In the genomic region with DNA sequence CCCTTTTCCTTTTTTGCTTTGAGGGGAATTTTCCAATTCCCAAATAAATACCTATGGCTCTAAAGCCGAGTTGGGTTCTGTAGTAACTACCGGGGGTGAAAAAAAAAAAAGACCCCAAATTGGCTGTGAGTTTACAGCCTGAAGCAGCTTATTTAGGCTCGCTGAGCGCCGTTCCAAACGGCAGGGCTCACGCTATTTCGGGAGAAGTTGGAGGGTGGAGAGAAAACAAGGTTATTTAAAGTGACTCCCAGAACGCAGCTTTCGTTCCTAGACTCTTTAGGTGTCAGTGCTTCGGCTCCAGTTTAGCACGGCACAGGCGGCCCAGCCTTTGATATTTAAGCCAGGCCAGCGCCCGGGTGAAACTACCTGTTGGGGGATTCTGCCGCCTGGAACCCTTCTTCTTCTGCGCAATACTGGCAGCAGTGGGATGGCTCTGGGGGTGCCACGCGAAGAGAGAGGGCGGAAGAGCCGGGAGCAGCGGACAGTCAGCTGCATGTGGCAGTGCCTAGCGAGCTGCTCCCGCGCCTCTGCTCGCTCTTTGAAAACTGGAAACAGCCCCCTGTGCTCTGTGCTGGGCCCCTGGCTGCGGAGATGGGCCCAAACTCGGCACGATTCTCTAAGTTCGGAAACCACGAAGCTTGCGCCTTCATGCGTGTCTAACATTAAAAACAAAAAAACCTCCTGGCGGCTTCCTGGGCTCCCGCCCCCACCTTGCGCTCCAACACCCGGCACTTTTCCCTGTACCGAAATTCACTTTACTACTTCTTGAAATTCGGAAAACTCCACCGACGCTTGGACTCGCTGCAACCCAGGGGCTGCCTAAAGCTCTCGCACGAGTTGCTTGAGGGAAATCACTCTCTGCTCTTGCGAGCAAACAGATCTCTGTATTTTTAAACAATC, we compare ENCODE assay signal across 11 cellular contexts. TPM values are rescaled to one million over a fixed set of nuclear protein-coding genes. Genes with fewer than 3 reads are reported as not detected.
DNase-seq lines count a peak whose midpoint lies in the region; ATAC-seq and TF ChIP-seq lines count a peak whose summit lies in the region.
"Had no signal": no experiment of that assay in that cellular context is flagged by ENCODE, and none has a peak within 500 bp of the region (broad histone marks: within the 10 kb centered on the region; RNA-seq: fewer than 3 reads in every experiment).

No MANE protein-coding gene starts in this region.

- TF ChIP-seq POLR2A in GM18505 (IDR thresholded peaks at IDR 0.05; ENCODE audit: borderline replicate concordance, extremely low read depth, insufficient read depth, insufficient read length), result no peak

- no peak overlapping the region for H3K27ac Mint-ChIP-seq in naive thymus-derived CD8-positive, alpha-beta T cell

- H3K4me1 ChIP-seq in BLaER1, result peaks cover 25% of the 10 kb centered on the region
- no peaks in the 10 kb centered on the region for H3K4me1 ChIP-seq in RWPE2 (ENCODE audit: insufficient read depth, poor library complexity, severe bottlenecking)
- H3K4me1 ChIP-seq in neuron (ENCODE audit: insufficient read depth, low read length), result peaks cover 64% of the 10 kb centered on the region

- POLR2A ChIA-PET in naive thymus-derived CD8-positive, alpha-beta T cell (lab: Charles Lee), result no interaction called here

- H3K9ac ChIP-seq in BLaER1, result no peak overlapping the region

- H3K4me3 ChIP-seq in BLaER1 (peak overlapping the region; percentile 56), RWPE2 (ENCODE audit: severe bottlenecking) (peak overlapping the region; percentile 35), neuron (ENCODE audit: low read length) (peak overlapping the region; percentile 37)

- H3K27me3 Mint-ChIP-seq in naive thymus-derived CD8-positive, alpha-beta T cell, result peaks cover 0 to 66% (median 45%) of the 10 kb centered on the region in 5 donors

- H3K4me3 Mint-ChIP-seq in naive thymus-derived CD8-positive, alpha-beta T cell, result peak overlapping the region in 2 of 10 donors; percentile 7 to 43

- H3K36me3 Mint-ChIP-seq in naive thymus-derived CD8-positive, alpha-beta T cell, result no peaks in the 10 kb centered on the region

- peak overlapping the region; percentile 89 for H3K4me2 ChIP-seq in BLaER1

- ATAC-seq in RWPE2 (ENCODE audit: low read depth), result peak; percentile 8; the same call in 1 of the 3 replicates
- no peak for ATAC-seq in HG02938 (IDR thresholded peaks at IDR 0.05; ENCODE audit: unreplicated experiment)
- ATAC-seq in GM21737 (IDR thresholded peaks at IDR 0.05; ENCODE audit: unreplicated experiment), result no peak
- no peak for ATAC-seq in GM18505 (IDR thresholded peaks at IDR 0.05; ENCODE audit: unreplicated experiment)
- ATAC-seq in naive thymus-derived CD8-positive, alpha-beta T cell, result no peak

- H2AFZ ChIP-seq in neuron (ENCODE audit: low read depth, low read length), result peak overlapping the region; percentile 74

- no peak for DNase-seq in RWPE2 (ENCODE audit: low spot score)
- peak in 28 of 42 donors; percentile 18 to 68 (median 50) for DNase-seq in head of caudate nucleus
- no peak for DNase-seq in naive thymus-derived CD8-positive, alpha-beta T cell
- DNase-seq: GDM1; SHP77; stimulated activated naive CD4-positive, alpha-beta T cell had no signal

- H4K20me1 ChIP-seq in BLaER1, result peaks cover 31% of the 10 kb centered on the region

- H3K27me3 ChIP-seq in BLaER1 (peaks cover 80% of the 10 kb centered on the region), RWPE2 (ENCODE audit: insufficient read depth, poor library complexity, severe bottlenecking) (peaks cover 10% of the 10 kb centered on the region), neuron (ENCODE audit: insufficient read depth, low read length) (peaks cover 86% of the 10 kb centered on the region)

- H3K27ac ChIP-seq in BLaER1 (no peak overlapping the region), RWPE2 (ENCODE audit: poor library complexity, severe bottlenecking) (no peak overlapping the region)

- no peaks in the 10 kb centered on the region for H3K9me3 Mint-ChIP-seq in naive thymus-derived CD8-positive, alpha-beta T cell

- TF ChIP-seq CTCF in RWPE2 (IDR thresholded peaks at IDR 0.05; ENCODE audit: poor library complexity, severe bottlenecking), result no peak

- H3K4me1 Mint-ChIP-seq in naive thymus-derived CD8-positive, alpha-beta T cell, result peaks cover 2 to 21% (median 16%) of the 10 kb centered on the region in 4 donors

- H3K36me3 ChIP-seq in BLaER1, result no peaks in the 10 kb centered on the region
- H3K36me3 ChIP-seq in RWPE2 (ENCODE audit: low read depth), result no peaks in the 10 kb centered on the region
- no peaks in the 10 kb centered on the region for H3K36me3 ChIP-seq in neuron (ENCODE audit: insufficient read depth, low read length)

- H3K9me3 ChIP-seq in BLaER1 (peaks cover 32% of the 10 kb centered on the region), RWPE2 (ENCODE audit: severe bottlenecking) (no peaks in the 10 kb centered on the region), neuron (ENCODE audit: low read length) (no peaks in the 10 kb centered on the region)

- intact Hi-C loops in head of caudate nucleus (cut with DNase I), result no loop called here

RNA-seq across cellular contexts. Expression of a gene that starts 34.5 kb away (rescaled TPM):
- total RNA-seq in naive thymus-derived CD8-positive, alpha-beta T cell, result not detected
- polyA plus RNA-seq in naive thymus-derived CD8-positive, alpha-beta T cell, result under 1 TPM in 1 of 3 donors, not detected in 2; 0.22 TPM

Comparison
In these comparisons a context has a peak if more than half of its experiments do, and no peak if none do; other contexts are left out.
1. DNase-seq: peak in head of caudate nucleus (28 of 42); none in RWPE2 (single experiment) and naive thymus-derived CD8-positive, alpha-beta T cell (0 of 10).
2. Peak in every context shown above with its lines, with median percentiles within 50 percentile points of each other: H3K4me3 ChIP-seq.